Comparison of ENCODE assay signal across 9 cellular contexts in the genomic region with DNA sequence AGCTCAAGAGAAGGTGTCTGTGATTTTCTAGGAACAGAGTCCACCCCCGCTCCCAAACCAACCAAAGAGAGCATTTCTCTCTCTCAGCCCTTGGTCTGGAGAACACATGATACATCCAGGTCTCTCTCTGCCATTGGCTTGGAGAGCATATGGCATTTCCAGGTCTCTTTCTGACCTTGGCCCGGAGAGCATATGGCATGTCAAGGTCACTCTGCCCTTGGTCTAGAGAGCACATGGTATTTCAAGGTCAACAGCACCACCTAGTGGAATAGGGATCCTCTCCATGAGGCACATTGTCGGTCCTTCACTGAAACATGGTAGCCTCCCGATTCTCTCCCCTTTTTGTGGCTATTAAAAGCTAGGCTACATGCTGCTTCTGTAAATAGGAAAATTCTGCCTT.
DNase-seq lines count a peak whose midpoint lies in the region; FAIRE-seq and TF ChIP-seq lines count a peak whose summit lies in the region.
"Had no signal": no experiment of that assay in that cellular context is flagged by ENCODE, and none has a peak within 500 bp of the region (broad histone marks: within the 10 kb centered on the region; RNA-seq: fewer than 3 reads in every experiment).

No MANE protein-coding gene starts in this region.

- H3K36me3 ChIP-seq in kidney (ENCODE audit: control insufficient read depth in 1 of 2, insufficient read depth in 2 of 2, low read length in 2 of 2), result no peaks in the 10 kb centered on the region

- peaks cover 0 to 2% of the 10 kb centered on the region in 2 donors for H3K9me3 ChIP-seq in kidney (ENCODE audit: control insufficient read depth in 1 of 2, low read length in 2 of 2)

- no peak overlapping the region for H3K9ac ChIP-seq in kidney (ENCODE audit: low read length in 2 of 2)

- in situ Hi-C loops in ACHN (cut with HindIII; ENCODE audit: low pct_ligation_motif_present, low pct_unique_long_range_greater_than_20kb, low sequenced_read_pairs), result no loop called here
- in situ Hi-C loops in GM13976 (cut with MboI; ENCODE audit: low sequenced_read_pairs, unreplicated experiment), result no loop called here

- no peak overlapping the region for H3K27ac ChIP-seq in kidney (ENCODE audit: low read depth in 2 of 2, low read length in 2 of 2)

- intact Hi-C loops in kidney (cut with DNase I), result no loop called here

- TF ChIP-seq CTCF in GM13976 (IDR thresholded peaks at IDR 0.05; ENCODE audit: borderline replicate concordance, control extremely low read depth, extremely low read depth, insufficient read depth, missing control alignments), result no peak
- peak; percentile 29 for TF ChIP-seq CTCF in choroid plexus epithelial cell (conservative IDR thresholded peaks at IDR 0.05; ENCODE audit: low read depth, low read length)
- no peak for TF ChIP-seq CTCF in kidney (IDR thresholded peaks at IDR 0.05; ENCODE audit: borderline replicate concordance, extremely low read depth, insufficient read depth)

- FAIRE-seq in RCC 7860 (lab: Jason Lieb, UNC) (no peak), kidney (lab: Jason Lieb, UNC) (no peak)
- FAIRE-seq: bronchial epithelial cell had no signal

- DNase-seq in ACHN, result peak; percentile 22
- DNase-seq in GM13976 (ENCODE audit: low spot score), result peak; percentile 21
- DNase-seq in NCI-H1092 treated with DMSO at 0.1 percent for 48 hours (lab: John Stamatoyannopoulos, UW), result peak; percentile 8
- peak; percentile 3 for DNase-seq in choroid plexus epithelial cell (ENCODE audit: low read depth)
- no peak for DNase-seq in RCC 7860 (ENCODE audit: low spot score)
- DNase-seq in activated gamma-delta T cell treated with Interleukin-2 at 50 U/mL for 16 hours, result no peak
- DNase-seq in kidney, result no peak
- DNase-seq in activated CD4-positive, CD25-positive, alpha-beta regulatory T cell treated with anti-CD3 and anti-CD28 coated beads, Interleukin-2, amount 50 U/mL, for 72 hours, result no peak

- H3K4me1 ChIP-seq in kidney (ENCODE audit: control insufficient read depth in 1 of 2, insufficient read depth in 1 of 2, low read depth in 1 of 2, low read length in 2 of 2), result no peaks in the 10 kb centered on the region

- H3K4me3 ChIP-seq in choroid plexus epithelial cell (ENCODE audit: low read depth, low read length) (no peak overlapping the region), kidney (ENCODE audit: low read length in 2 of 2) (no peak overlapping the region)

Comparison
In these comparisons a context has a peak if more than half of its experiments do, and no peak if none do; other contexts are left out.
1. DNase-seq: peak in ACHN (single experiment), GM13976 (single experiment), NCI-H1092 treated with DMSO at 0.1 percent for 48 hours (single experiment) and choroid plexus epithelial cell (single experiment); none in RCC 7860 (single experiment), activated gamma-delta T cell treated with Interleukin-2 at 50 U/mL for 16 hours (single experiment), kidney (single experiment) and activated CD4-positive, CD25-positive, alpha-beta regulatory T cell treated with anti-CD3 and anti-CD28 coated beads, Interleukin-2, amount 50 U/mL, for 72 hours (single experiment).